ENCODE assay signal across 23 cellular contexts in genomic region chr4:140673729-140674128, GRCh38.
DNase-seq lines count a peak whose midpoint lies in the region; ATAC-seq, FAIRE-seq and TF ChIP-seq lines count a peak whose summit lies in the region.
"Had no signal": no experiment of that assay in that cellular context is flagged by ENCODE, and none has a peak within 500 bp of the region (broad histone marks: within the 10 kb centered on the region; RNA-seq: fewer than 3 reads in every experiment).

No MANE protein-coding gene starts in this region.

- peaks cover 7% of the 10 kb centered on the region; the same call in 1 of the 2 replicates for H3K9me1 ChIP-seq in IMR-90 (ENCODE audit: insufficient read depth, low read length)

- no peak overlapping the region for H4K5ac ChIP-seq in IMR-90 (ENCODE audit: low read depth, low read length)

- no peak overlapping the region for H2BK120ac ChIP-seq in IMR-90 (ENCODE audit: low read depth, low read length)

- H3K56ac ChIP-seq in IMR-90 (ENCODE audit: extremely low read depth, insufficient read depth, low read length): no peak overlapping the region

- WGBS in IMR-90 (ENCODE audit: extremely low coverage in 2 of 2, insufficient read length in 1 of 2), 2 experiments: no CpG with 5 or more reads among the region's 3 CpGs
- 59 to 75% (median 61%) methylated on average over 3 of the region's 3 CpGs for WGBS in small intestine, 3 donors

- H3K36me3 ChIP-seq in IMR-90 (ENCODE audit: control insufficient read depth, insufficient read depth, low read length): peaks cover 8% of the 10 kb centered on the region
- H3K36me3 ChIP-seq in small intestine (ENCODE audit: control insufficient read depth in 2 of 2, insufficient read depth in 2 of 2, low read length in 2 of 2): peaks cover 0 to 2% of the 10 kb centered on the region in 2 donors
- H3K36me3 ChIP-seq: neutrophil had no signal

- no peak for TF ChIP-seq POLR2A in IMR-90 (IDR thresholded peaks at IDR 0.05; ENCODE audit: low read depth, low read length)

- in situ Hi-C loops in IMR-90 (cut with MboI; ENCODE audit: low sequenced_read_pairs): no loop called here

- H4K91ac ChIP-seq in IMR-90 (ENCODE audit: insufficient read depth, low read depth, low read length): no peak overlapping the region

- peaks cover 7% of the 10 kb centered on the region for H3K4me1 ChIP-seq in IMR-90 (ENCODE audit: control insufficient read depth, insufficient read depth, low read length)
- H3K4me1 ChIP-seq in small intestine (ENCODE audit: control insufficient read depth in 2 of 2, insufficient read depth in 1 of 2, low read depth in 1 of 2, low read length in 1 of 2): no peaks in the 10 kb centered on the region
- H3K4me1 ChIP-seq: SJSA1 had no signal

- H3K9ac ChIP-seq in IMR-90 (ENCODE audit: low read depth, low read length): no peak overlapping the region

- H4K20me1 ChIP-seq in IMR-90 (ENCODE audit: insufficient read depth, low read length): no peaks in the 10 kb centered on the region; the same call in 1 of the 2 replicates

- H3K27me3 Mint-ChIP-seq in brain: no peaks in the 10 kb centered on the region
- H3K27me3 Mint-ChIP-seq: activated B cell treated with CpG ODN at 0.5 μM for 24 hours; CD4-positive, alpha-beta T cell had no signal

- peaks cover 66% of the 10 kb centered on the region for H3K36me3 Mint-ChIP-seq in brain
- H3K36me3 Mint-ChIP-seq: activated naive CD8-positive, alpha-beta T cell had no signal

- H2BK5ac ChIP-seq in IMR-90 (ENCODE audit: low read depth, low read length, poor library complexity, severe bottlenecking): no peak overlapping the region

- peaks cover 11% of the 10 kb centered on the region for H3K4me1 Mint-ChIP-seq in brain

- H3K27me3 ChIP-seq in IMR-90 (ENCODE audit: control insufficient read depth, insufficient read depth, low read length) (no peaks in the 10 kb centered on the region), small intestine (ENCODE audit: control insufficient read depth in 2 of 2, insufficient read depth in 2 of 2, low read length in 2 of 2) (no peaks in the 10 kb centered on the region)
- H3K27me3 ChIP-seq: neutrophil, SJSA1 had no signal

- TF ChIP-seq CTCF in AG10803 (conservative IDR thresholded peaks at IDR 0.05; ENCODE audit: low read length): no peak
- TF ChIP-seq CTCF in IMR-90 (conservative IDR thresholded peaks at IDR 0.05; ENCODE audit: low read depth, low read length): no peak
- TF ChIP-seq CTCF in brain (conservative IDR thresholded peaks at IDR 0.05): no peak

- no peak overlapping the region for H2AK5ac ChIP-seq in IMR-90 (ENCODE audit: low read depth, low read length)

- peak; percentile 73 for DNase-seq in AG10803 (ENCODE audit: low read depth)
- DNase-seq in IMR-90: peak; percentile 87
- peak; percentile 22 for DNase-seq in iPS-NIHi7 (ENCODE audit: extremely low spot score)
- no peak for DNase-seq in activated T-cell treated with anti-CD3 and anti-CD28 coated beads for 4 hours
- no peak for DNase-seq in activated naive CD4-positive, alpha-beta T cell treated with anti-CD3 and anti-CD28 coated beads, Interleukin-2, amount 50 U/mL, for 16 hours
- DNase-seq in small intestine: no peak
- DNase-seq in NCI-H1436 (lab: John Stamatoyannopoulos, UW): no peak
- DNase-seq: activated B cell treated with CpG ODN at 0.5 μM for 24 hours; activated T-cell treated with anti-CD3 and anti-CD28 coated beads, Interleukin-2, amount 50 U/mL, for 72 hours; CD4-positive, alpha-beta T cell; H7; left cardiac atrium; NCI-H1436 treated with DMSO at 0.1 percent for 48 hours; stimulated activated CD4-positive, alpha-beta T cell treated with anti-CD3 and anti-CD28 coated beads, Interleukin-12 subunit alpha, Interleukin-12 subunit beta, amount 100 ng/mL, for 4 hours; stimulated activated CD8-positive, alpha-beta memory T cell treated with anti-CD3 and anti-CD28 coated beads, Interleukin-4, amount 100 ng/mL, for 48 hours had no signal

- no peak overlapping the region for H3K4me3 Mint-ChIP-seq in brain
- H3K4me3 Mint-ChIP-seq: activated B cell treated with CpG ODN at 0.5 μM for 24 hours; activated naive CD8-positive, alpha-beta T cell; activated T-cell treated with anti-CD3 and anti-CD28 coated beads, Interleukin-2, amount 50 U/mL, for 72 hours; CD4-positive, alpha-beta T cell had no signal

- peak overlapping the region in 3 of 5 experiments; percentile 2 to 92 (median 53) for H3K27ac Mint-ChIP-seq in brain
- H3K27ac Mint-ChIP-seq: activated naive CD8-positive, alpha-beta T cell; activated T-cell treated with anti-CD3 and anti-CD28 coated beads, Interleukin-2, amount 50 U/mL, for 72 hours; CD4-positive, alpha-beta T cell had no signal

- no peak overlapping the region for H2BK15ac ChIP-seq in IMR-90 (ENCODE audit: low read depth, low read length)

- peak overlapping the region; percentile 51; the same call in 1 of the 2 replicates for H3K4me2 ChIP-seq in IMR-90 (ENCODE audit: low read depth, low read length)

- H2BK20ac ChIP-seq in IMR-90 (ENCODE audit: low read depth, low read length): no peak overlapping the region

- no peak overlapping the region for H3K4ac ChIP-seq in IMR-90 (ENCODE audit: low read depth, low read length)

- no peak overlapping the region for H2AK9ac ChIP-seq in IMR-90 (replicated peaks; ENCODE audit: low read depth, low read length, poor library complexity)

- no peak overlapping the region for H3K14ac ChIP-seq in IMR-90 (replicated peaks; ENCODE audit: low read depth, low read length)

- no peak overlapping the region for H2AFZ ChIP-seq in IMR-90 (replicated peaks; ENCODE audit: low read length, poor library complexity)

- ATAC-seq in IMR-90 (ENCODE audit: low read depth): peak; percentile 86
- ATAC-seq: activated T-cell treated with anti-CD3 and anti-CD28 coated beads, Interleukin-2, amount 50 U/mL, for 72 hours; left cardiac atrium; Panc1 had no signal

- no peak overlapping the region for H3K18ac ChIP-seq in IMR-90 (ENCODE audit: low read depth, low read length)

- no peaks in the 10 kb centered on the region for H3K9me3 Mint-ChIP-seq in brain
- H3K9me3 Mint-ChIP-seq: activated B cell treated with CpG ODN at 0.5 μM for 24 hours; activated T-cell treated with anti-CD3 and anti-CD28 coated beads, Interleukin-2, amount 50 U/mL, for 72 hours; CD4-positive, alpha-beta T cell had no signal

- CTCF ChIA-PET in IMR-90 (lab: Yijun Ruan, JAX): interaction anchor here (0.5 to 1.5 kb wide), 3 partner anchors 22 to 745 kb away, joined by 3 to 6 read pairs (median 5); no protein-coding TSS in a partner anchor

- intact Hi-C loops in IMR-90 (cut with micrococcal nuclease): loop anchor here (5.0 kb wide), 1 partner anchor 84 kb away; the partner anchor contains the start of gene TBC1D9

- POLR2A ChIA-PET in IMR-90 (lab: Charles Lee; ENCODE audit: unreplicated experiment): no interaction called here

- BruUV-seq in IMR-90 (replicated peaks; lab: Mats Ljungman, UMichigan): no TSS peak

- H3K79me1 ChIP-seq in IMR-90 (ENCODE audit: low read depth in 1 of 2, low read length in 2 of 2): peaks cover 0 to 6% of the 10 kb centered on the region in 2 experiments; a peak in 1 of 4 replicates

- no peak for TF ChIP-seq RAD21 in IMR-90 (IDR thresholded peaks at IDR 0.05; ENCODE audit: low read length)

- H3K4me3 ChIP-seq in AG10803 (ENCODE audit: low read length): no peak overlapping the region
- H3K4me3 ChIP-seq in IMR-90 (ENCODE audit: insufficient read depth, low read depth, low read length): no peak overlapping the region
- H3K4me3 ChIP-seq in small intestine (ENCODE audit: low read depth in 1 of 2, low read length in 2 of 2): no peak overlapping the region
- H3K4me3 ChIP-seq: coronary artery, SJSA1 had no signal

- H4K8ac ChIP-seq in IMR-90 (ENCODE audit: low read depth in 2 of 2, low read length in 2 of 2): no peak overlapping the region

- dilution Hi-C loops in IMR-90 (cut with HindIII; ENCODE audit: low sequenced_read_pairs, unreplicated experiment): no loop called here

- H3K23ac ChIP-seq in IMR-90 (ENCODE audit: low read depth, low read length): no peak overlapping the region

- H3K9me3 ChIP-seq in IMR-90 (ENCODE audit: control insufficient read depth, insufficient read depth, low read length) (no peaks in the 10 kb centered on the region), small intestine (ENCODE audit: control insufficient read depth, low read depth) (no peaks in the 10 kb centered on the region)
- H3K9me3 ChIP-seq: neutrophil, SJSA1 had no signal

- H3K27ac ChIP-seq in IMR-90 (ENCODE audit: insufficient read depth, low read length) (peak overlapping the region; percentile 40; the same call in 1 of the 2 replicates), small intestine (ENCODE audit: low read depth in 1 of 2, low read length in 1 of 2) (no peak overlapping the region)
- H3K27ac ChIP-seq: coronary artery, neutrophil, SJSA1 had no signal

- no peak for FAIRE-seq in small intestine (lab: Jason Lieb, UNC)
- FAIRE-seq: frontal cortex, urothelium cell line had no signal

TF ChIP-seq in IMR-90, 13 proteins besides CTCF, POLR2A, EP300 and RAD21 (continues in another document):
- TF ChIP-seq CEBPB (IDR thresholded peaks at IDR 0.05; ENCODE audit: low read depth, low read length) (no peak), MAZ (IDR thresholded peaks at IDR 0.05; ENCODE audit: borderline replicate concordance, low read depth, low read length) (no peak), RCOR1 (IDR thresholded peaks at IDR 0.05; ENCODE audit: insufficient replicate concordance, low read length) (no peak), CHD1 (IDR thresholded peaks at IDR 0.05; ENCODE audit: low read depth, low read length) (no peak), BHLHE40 (IDR thresholded peaks at IDR 0.05; ENCODE audit: low read depth, low read length) (no peak), USF2 (IDR thresholded peaks at IDR 0.05; ENCODE audit: low read depth, low read length) (no peak), NFE2L2 (IDR thresholded peaks at IDR 0.05; ENCODE audit: low read depth, low read length) (no peak), MXI1 (IDR thresholded peaks at IDR 0.05; ENCODE audit: borderline replicate concordance, low read depth, low read length) (no peak), FOS (IDR thresholded peaks at IDR 0.05; ENCODE audit: low read depth, low read length) (no peak), RFX5 (IDR thresholded peaks at IDR 0.05; ENCODE audit: low read depth, low read length) (no peak), SMC3 (IDR thresholded peaks at IDR 0.05; ENCODE audit: low read depth, low read length) (no peak)

Comparison
In these comparisons a context has a peak if more than half of its experiments do, and no peak if none do; other contexts are left out.
1. DNase-seq: peak in AG10803 (single experiment), IMR-90 (single experiment) and iPS-NIHi7 (single experiment); none in activated T-cell treated with anti-CD3 and anti-CD28 coated beads for 4 hours (single experiment), activated naive CD4-positive, alpha-beta T cell treated with anti-CD3 and anti-CD28 coated beads, Interleukin-2, amount 50 U/mL, for 16 hours (single experiment), small intestine (single experiment) and NCI-H1436 (single experiment).